ENCODE assay signal across 8 cellular contexts in genomic region chr20:33992923-33993799, GRCh38. TPM values are rescaled to one million over a fixed set of nuclear protein-coding genes. Genes with fewer than 3 reads are reported as not detected.
A peak's percentile ranks its signal among the peaks of the same experiment; 100 is the strongest.
DNase-seq lines count a peak whose midpoint lies in the region; ATAC-seq and TF ChIP-seq lines count a peak whose summit lies in the region.

No MANE protein-coding gene starts in this region.

- no peaks in the 10 kb centered on the region for H3K27me3 ChIP-seq in left ventricle myocardium inferior (ENCODE audit: low read depth)

- no peaks in the 10 kb centered on the region for H3K9me3 Mint-ChIP-seq in progenitor cell of endocrine pancreas (ENCODE audit: low read depth)

- H3K36me3 ChIP-seq in left ventricle myocardium inferior = no peaks in the 10 kb centered on the region

- H3K27ac Mint-ChIP-seq in T-helper 17 cell (peak overlapping the region; percentile 96), progenitor cell of endocrine pancreas (peak overlapping the region; percentile 98)

- TF ChIP-seq CTCF in left ventricle myocardium inferior (IDR thresholded peaks at IDR 0.05; ENCODE audit: borderline replicate concordance) (peak; percentile 12), progenitor cell of endocrine pancreas (IDR thresholded peaks at IDR 0.05; ENCODE audit: unreplicated experiment) (no peak)

- no peaks in the 10 kb centered on the region for H3K9me3 ChIP-seq in T-helper 17 cell (ENCODE audit: control insufficient read depth, low read length, poor library complexity, severe bottlenecking)
- H3K9me3 ChIP-seq in left ventricle myocardium inferior (replicated peaks) = no peaks in the 10 kb centered on the region

- no peaks in the 10 kb centered on the region for H3K27me3 Mint-ChIP-seq in T-helper 17 cell
- H3K27me3 Mint-ChIP-seq in progenitor cell of endocrine pancreas = no peaks in the 10 kb centered on the region

- H3K4me1 Mint-ChIP-seq in T-helper 17 cell (peaks cover 40% of the 10 kb centered on the region), progenitor cell of endocrine pancreas (ENCODE audit: low read depth) (peaks cover 36% of the 10 kb centered on the region)

- peaks cover 57% of the 10 kb centered on the region for H3K4me1 ChIP-seq in left ventricle myocardium inferior

- DNase-seq in NCI-H1694 treated with DMSO at 0.1 percent for 48 hours (lab: John Stamatoyannopoulos, UW) (peak; percentile 92), T-helper 17 cell (peak; percentile 99 to 100 (median 99)), left ventricle myocardium inferior (peak; percentile 99), progenitor cell of endocrine pancreas (ENCODE audit: low spot score, unreplicated experiment) (peak; percentile 100), ureter (ENCODE audit: low spot score) (peak; percentile 100)

- peaks cover under 1% of the 10 kb centered on the region for H3K36me3 Mint-ChIP-seq in T-helper 17 cell (ENCODE audit: low read depth)
- no peaks in the 10 kb centered on the region for H3K36me3 Mint-ChIP-seq in progenitor cell of endocrine pancreas (ENCODE audit: insufficient read depth)

- H3K4me3 Mint-ChIP-seq in T-helper 17 cell (peak overlapping the region; percentile 94), progenitor cell of endocrine pancreas (ENCODE audit: low read depth) (peak overlapping the region; percentile 95)

- intact Hi-C loops in left ventricle myocardium inferior (cut with micrococcal nuclease) = no loop called here

- ATAC-seq in GM18499 (IDR thresholded peaks at IDR 0.05; ENCODE audit: insufficient read depth, unreplicated experiment) (peak; percentile 38), HG02938 (IDR thresholded peaks at IDR 0.05; ENCODE audit: unreplicated experiment) (peak; percentile 77), T-helper 17 cell (peak; percentile 85)

- peak overlapping the region; percentile 88 for H3K4me3 ChIP-seq in left ventricle myocardium inferior

- H3K27ac ChIP-seq in angular gyrus (ENCODE audit: low read depth, low read length) = peak overlapping the region; percentile 98
- H3K27ac ChIP-seq in left ventricle myocardium inferior (replicated peaks) = peak overlapping the region; percentile 99

RNA-seq across cellular contexts. Expression of gene RALY, which starts 0.6 kb away (rescaled TPM):
- total RNA-seq in T-helper 17 cell (100 to 1,000 TPM; 120 to 137 TPM), left ventricle myocardium inferior (107 TPM), progenitor cell of endocrine pancreas (228 and 236 TPM in 2 replicates), ureter (111 TPM)

Comparison
In these comparisons a context has a peak if more than half of its experiments do, and no peak if none do; other contexts are left out.
1. Peak in every context shown above with its lines: DNase-seq, ATAC-seq, H3K4me3 ChIP-seq and H3K27ac ChIP-seq.